ENCODE assay signal across 12 cellular contexts in the genomic region with DNA sequence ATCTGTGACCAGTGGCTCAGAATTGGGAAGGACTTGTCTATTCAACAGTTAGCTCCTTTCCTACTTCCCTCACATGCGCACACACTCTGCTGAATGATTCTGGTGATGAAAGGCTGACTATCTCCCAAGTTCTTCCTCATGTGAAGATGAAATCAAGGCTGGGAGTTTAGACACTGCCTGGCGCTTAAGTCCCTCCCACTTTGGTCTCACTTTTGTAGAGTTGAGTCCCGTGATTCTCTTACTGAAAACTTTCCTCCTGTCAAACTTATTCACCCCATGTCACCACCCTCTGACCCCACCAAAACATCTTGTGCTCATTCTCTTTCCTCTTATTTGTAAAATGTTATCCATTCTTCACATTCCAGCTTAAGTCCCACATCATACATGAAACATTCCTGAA.
A peak's percentile ranks its signal among the peaks of the same experiment; 100 is the strongest.
DNase-seq lines count a peak whose midpoint lies in the region; ATAC-seq lines count a peak whose summit lies in the region.
"Had no signal": no experiment of that assay in that cellular context is flagged by ENCODE, and none has a peak within 500 bp of the region (broad histone marks: within the 10 kb centered on the region; RNA-seq: fewer than 3 reads in every experiment).

No MANE protein-coding gene starts in this region.

- DNase-seq in GM03348 (ENCODE audit: low spot score): peak; percentile 43
- DNase-seq in SW480 (ENCODE audit: low spot score): peak; percentile 57
- DNase-seq in iris pigment epithelial cell (ENCODE audit: low read depth): peak; percentile 12
- no peak for DNase-seq in stimulated activated naive CD4-positive, alpha-beta T cell (lab: John Stamatoyannopoulos, UW)
- DNase-seq in iPS-NIHi7 (ENCODE audit: extremely low spot score): no peak
- no peak for DNase-seq in HK-2 (ENCODE audit: unreplicated experiment)
- DNase-seq: NCI-H1417 treated with DMSO at 0.1 percent for 48 hours, NCI-H2029 treated with DMSO at 0.1 percent for 48 hours, NCI-H524, SHP77 had no signal

- ATAC-seq in HG02763 (IDR thresholded peaks at IDR 0.05; ENCODE audit: unreplicated experiment): no peak
- ATAC-seq: GM23338 had no signal

Comparison
In these comparisons a context has a peak if more than half of its experiments do, and no peak if none do; other contexts are left out.
1. DNase-seq: peak in GM03348 (single experiment), SW480 (single experiment) and iris pigment epithelial cell (single experiment); none in stimulated activated naive CD4-positive, alpha-beta T cell (0 of 6), iPS-NIHi7 (single experiment) and HK-2 (single experiment).